In the genomic region with DNA sequence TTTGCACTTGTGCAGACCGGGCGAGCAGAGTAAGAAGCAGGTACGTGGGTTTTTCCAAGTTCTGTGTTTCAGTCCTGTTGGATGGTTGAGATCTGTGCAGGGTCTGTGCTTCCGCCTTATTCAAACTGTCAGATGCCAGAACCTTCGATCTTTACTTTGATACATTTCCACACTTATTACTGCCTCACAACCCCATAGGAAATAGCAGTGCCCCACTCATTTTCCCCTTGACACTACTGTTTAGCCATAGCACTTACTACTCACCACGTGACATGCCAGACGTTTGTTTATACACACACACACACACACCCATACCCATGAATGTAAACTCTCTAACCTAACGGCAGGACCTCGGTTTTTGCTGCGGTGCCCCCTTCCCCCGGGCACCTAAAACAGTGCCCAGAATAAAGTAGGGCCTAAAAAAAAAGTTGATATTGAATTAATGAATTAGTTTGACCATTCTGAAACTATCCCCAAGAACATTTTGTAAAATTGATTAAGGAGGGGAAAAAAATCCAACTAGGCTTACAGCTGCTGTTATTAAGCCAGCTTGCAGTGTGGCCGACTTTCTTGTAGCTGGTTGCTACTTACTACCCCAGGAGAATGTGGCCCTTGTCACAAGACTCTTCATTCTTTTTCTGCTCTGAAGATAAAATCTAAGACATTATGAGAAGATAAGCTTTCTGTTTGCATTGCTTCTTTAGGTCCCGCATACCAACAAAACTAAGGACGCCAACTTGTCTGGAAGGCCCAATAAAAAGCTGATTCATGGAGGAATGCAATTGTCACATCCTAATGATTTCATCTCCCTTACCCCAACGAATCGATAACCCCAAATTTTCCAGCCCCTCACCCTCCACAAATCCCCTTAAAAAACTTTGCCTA, we compare ENCODE assay signal across 8 cellular contexts. TPM values are rescaled to one million over a fixed set of nuclear protein-coding genes. Genes with fewer than 3 reads are reported as not detected.
DNase-seq lines count a peak whose midpoint lies in the region; ATAC-seq and TF ChIP-seq lines count a peak whose summit lies in the region.

No MANE protein-coding gene starts in this region.

- H3K36me3 ChIP-seq in thoracic aorta, result no peaks in the 10 kb centered on the region

- H3K27ac Mint-ChIP-seq in activated CD8-positive, alpha-beta memory T cell treated with anti-CD3 and anti-CD28 coated beads, Interleukin-2, amount 10 ng/mL, durations not matched to agents 7 days and 5 days, result peak overlapping the region; percentile 90
- peak overlapping the region; percentile 87 for H3K27ac Mint-ChIP-seq in MCF 10A (ENCODE audit: low read depth, unreplicated experiment)

- H3K4me1 ChIP-seq in thoracic aorta (ENCODE audit: control insufficient read depth in 1 of 2, low read depth in 2 of 2), result peaks cover 15 to 20% of the 10 kb centered on the region in 2 donors

- H3K27me3 Mint-ChIP-seq in activated CD8-positive, alpha-beta memory T cell treated with anti-CD3 and anti-CD28 coated beads, Interleukin-2, amount 10 ng/mL, durations not matched to agents 7 days and 5 days, result no peaks in the 10 kb centered on the region
- no peaks in the 10 kb centered on the region for H3K27me3 Mint-ChIP-seq in MCF 10A (ENCODE audit: insufficient read depth, unreplicated experiment)

- ATAC-seq in activated CD8-positive, alpha-beta memory T cell treated with anti-CD3 and anti-CD28 coated beads, Interleukin-2, amount 10 ng/mL, durations not matched to agents 7 days and 5 days, result peak; percentile 46
- ATAC-seq in HG02623 (IDR thresholded peaks at IDR 0.05; ENCODE audit: unreplicated experiment) (peak; percentile 28), left colon (peak; percentile 55), thoracic aorta (ENCODE audit: insufficient number of reproducible peaks, low FRiP score, low read depth) (peak; percentile 7)

- H3K9me3 ChIP-seq in thoracic aorta, result no peaks in the 10 kb centered on the region

- TF ChIP-seq CTCF in MCF 10A (IDR thresholded peaks at IDR 0.05; ENCODE audit: unreplicated experiment), result no peak
- no peak for TF ChIP-seq CTCF in thoracic aorta (IDR thresholded peaks at IDR 0.05)

- no peaks in the 10 kb centered on the region for H3K27me3 ChIP-seq in thoracic aorta (replicated peaks; ENCODE audit: insufficient read depth)

- intact Hi-C loops in MCF 10A (cut with micrococcal nuclease) (loop anchor here (1.0 to 2.0 kb wide), 2 partner anchors 73 to 152 kb away; a partner anchor contains a TSS), left colon (cut with DNase I, micrococcal nuclease) (no loop called here)

- peak overlapping the region; percentile 40 to 90 for H3K27ac ChIP-seq in thoracic aorta

- POLR2A ChIA-PET in MCF 10A (lab: Yijun Ruan, JAX), result interaction anchor here (0.6 to 4.7 kb wide), 21 partner anchors 8 to 761 kb away, joined by 3 to 106 read pairs (median 4); a partner anchor contains a TSS

- DNase-seq in activated CD8-positive, alpha-beta memory T cell treated with anti-CD3 and anti-CD28 coated beads, Interleukin-2, amount 10 ng/mL, durations not matched to agents 7 days and 5 days, result no peak
- DNase-seq in activated CD8-positive, alpha-beta memory T cell treated with anti-CD3 and anti-CD28 coated beads for 24 hours, result no peak
- DNase-seq in NCI-H69 (lab: John Stamatoyannopoulos, UW), result peak; percentile 63
- DNase-seq in MCF 10A (ENCODE audit: unreplicated experiment), result peak; percentile 3
- no peak for DNase-seq in left colon
- DNase-seq in thoracic aorta (ENCODE audit: low spot score), result no peak
- no peak for DNase-seq in SK-N-DZ (ENCODE audit: low spot score)

- peaks cover 42% of the 10 kb centered on the region for H3K4me1 Mint-ChIP-seq in activated CD8-positive, alpha-beta memory T cell treated with anti-CD3 and anti-CD28 coated beads, Interleukin-2, amount 10 ng/mL, durations not matched to agents 7 days and 5 days
- peaks cover 17% of the 10 kb centered on the region for H3K4me1 Mint-ChIP-seq in MCF 10A (ENCODE audit: insufficient read depth, unreplicated experiment)

- H3K4me3 ChIP-seq in thoracic aorta, result peak overlapping the region; percentile 83

- H3K9me3 Mint-ChIP-seq in activated CD8-positive, alpha-beta memory T cell treated with anti-CD3 and anti-CD28 coated beads, Interleukin-2, amount 10 ng/mL, durations not matched to agents 7 days and 5 days (ENCODE audit: low read depth), result no peaks in the 10 kb centered on the region
- no peaks in the 10 kb centered on the region for H3K9me3 Mint-ChIP-seq in MCF 10A (ENCODE audit: unreplicated experiment)

- CTCF ChIA-PET in activated CD8-positive, alpha-beta memory T cell treated with anti-CD3 and anti-CD28 coated beads, Interleukin-2, amount 10 ng/mL, durations not matched to agents 7 days and 5 days (lab: Charles Lee), result interaction anchor here (0.6 to 4.2 kb wide), 9 partner anchors 10 to 360 kb away, joined by 3 to 30 read pairs (median 4); a partner anchor contains a TSS
- CTCF ChIA-PET in MCF 10A (lab: Yijun Ruan, JAX), result interaction anchor here (0.6 to 2.0 kb wide), 9 partner anchors 15 to 207 kb away, joined by 3 to 8 read pairs (median 3); a partner anchor contains a TSS

- BruUV-seq in MCF 10A (replicated peaks; lab: Mats Ljungman, UMichigan), result TSS peak; percentile 74

- peaks cover 35% of the 10 kb centered on the region for H3K36me3 Mint-ChIP-seq in activated CD8-positive, alpha-beta memory T cell treated with anti-CD3 and anti-CD28 coated beads, Interleukin-2, amount 10 ng/mL, durations not matched to agents 7 days and 5 days
- peaks cover 20% of the 10 kb centered on the region for H3K36me3 Mint-ChIP-seq in MCF 10A (ENCODE audit: insufficient read depth, unreplicated experiment)

- H3K4me3 Mint-ChIP-seq in activated CD8-positive, alpha-beta memory T cell treated with anti-CD3 and anti-CD28 coated beads, Interleukin-2, amount 10 ng/mL, durations not matched to agents 7 days and 5 days, result peak overlapping the region; percentile 83
- H3K4me3 Mint-ChIP-seq in MCF 10A (ENCODE audit: unreplicated experiment), result peak overlapping the region; percentile 93

RNA-seq across cellular contexts. Expression of a gene that starts 0.7 kb away (rescaled TPM):
- total RNA-seq in activated CD8-positive, alpha-beta memory T cell treated with anti-CD3 and anti-CD28 coated beads, Interleukin-2, amount 10 ng/mL, durations not matched to agents 7 days and 5 days, result 10 to 100 TPM; 12.9 TPM
- 9.4 and 9.7 TPM in 2 replicates for total RNA-seq in MCF 10A (2022)
- 10 to 100 TPM; 11.1 to 17.7 TPM for total RNA-seq in left colon
- 1 to 10 TPM; 3.4 to 5.9 TPM for total RNA-seq in thoracic aorta
- 6.2 and 6.8 TPM in 2 replicates for polyA plus RNA-seq in SK-N-DZ (2014; cell fraction: cytosol; rRNA removed)
- polyA plus RNA-seq in SK-N-DZ (2014; cell fraction: nucleus; rRNA removed), result 5.8 and 7.0 TPM in 2 replicates

Comparison
In these comparisons a context has a peak if more than half of its experiments do, and no peak if none do; other contexts are left out.
1. DNase-seq: peak in NCI-H69 (single experiment) and MCF 10A (single experiment); none in activated CD8-positive, alpha-beta memory T cell treated with anti-CD3 and anti-CD28 coated beads, Interleukin-2, amount 10 ng/mL, durations not matched to agents 7 days and 5 days (single experiment), activated CD8-positive, alpha-beta memory T cell treated with anti-CD3 and anti-CD28 coated beads for 24 hours (single experiment), left colon (0 of 2), thoracic aorta (single experiment) and SK-N-DZ (single experiment).
2. Peak in every context shown above with its lines, with median percentiles within 50 percentile points of each other: ATAC-seq.